In the genomic region with DNA sequence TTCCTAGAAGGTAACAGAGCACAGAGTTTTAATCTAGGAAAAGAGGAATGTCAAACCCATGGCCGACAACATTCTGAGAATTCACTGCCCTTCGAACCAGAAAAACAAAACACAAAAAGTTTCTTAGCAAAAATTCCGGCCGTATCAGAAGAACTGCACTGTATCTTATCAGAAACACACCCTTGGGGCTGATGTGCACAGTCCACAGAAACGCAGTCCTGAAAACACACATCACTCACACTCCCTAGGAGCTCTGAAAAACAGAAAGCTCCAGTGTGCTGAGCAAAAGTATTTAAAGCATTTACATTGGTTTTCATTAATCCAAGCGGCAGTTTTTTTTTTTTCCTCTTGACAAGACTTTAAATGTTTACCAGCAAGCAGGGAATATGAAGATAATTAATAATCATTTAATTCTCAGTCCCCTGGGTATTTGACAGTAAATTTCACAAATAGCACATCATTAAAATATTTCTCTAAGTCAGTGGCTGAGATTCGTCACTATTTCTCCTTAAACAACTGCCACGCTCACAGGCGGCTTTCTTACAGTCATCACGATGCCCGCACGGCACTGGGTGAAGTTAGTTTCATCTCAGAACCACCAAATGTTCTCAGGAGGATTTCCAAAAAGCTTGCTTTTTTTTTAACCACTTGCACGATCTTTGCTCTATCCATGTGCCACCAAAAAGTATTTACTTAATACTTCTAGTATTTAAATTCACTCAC, we compare ENCODE assay signal across 8 cellular contexts.
DNase-seq lines count a peak whose midpoint lies in the region; ATAC-seq, FAIRE-seq and TF ChIP-seq lines count a peak whose summit lies in the region.
"Had no signal": no experiment of that assay in that cellular context is flagged by ENCODE, and none has a peak within 500 bp of the region (broad histone marks: within the 10 kb centered on the region; RNA-seq: fewer than 3 reads in every experiment).

No MANE protein-coding gene starts in this region.

- no peak for TF ChIP-seq CTCF in fibroblast of pulmonary artery (IDR thresholded peaks at IDR 0.05; ENCODE audit: low read length, missing control alignments)

- ATAC-seq in HG02885 (IDR thresholded peaks at IDR 0.05; ENCODE audit: poor library complexity, unreplicated experiment) = peak; percentile 12
- no peak for ATAC-seq in GM21515 (IDR thresholded peaks at IDR 0.05; ENCODE audit: unreplicated experiment)

- no peak overlapping the region for H3K4me3 ChIP-seq in fibroblast of pulmonary artery (replicated peaks; ENCODE audit: low read depth, low read length)
- H3K4me3 ChIP-seq: SJSA1 had no signal

- FAIRE-seq in RCC 7860 (lab: Jason Lieb, UNC) = no peak

- DNase-seq in activated CD4-positive, alpha-beta T cell treated with anti-CD3 and anti-CD28 coated beads, Interleukin-2, amount 50 U/mL, for 4 hours = peak; percentile 52 to 58
- DNase-seq in fibroblast of pulmonary artery (ENCODE audit: low read depth) (peak; percentile 51), RCC 7860 (ENCODE audit: low spot score) (no peak), NCI-H748 (lab: John Stamatoyannopoulos, UW; ENCODE audit: unreplicated experiment) (no peak)
- peak; percentile 36 to 50 for DNase-seq in stimulated activated CD8-positive, alpha-beta memory T cell treated with anti-CD3 and anti-CD28 coated beads, Interleukin-7, amount 100 ng/mL, for 4 hours (ENCODE audit: low read depth in 2 of 2)

Comparison
In these comparisons a context has a peak if more than half of its experiments do, and no peak if none do; other contexts are left out.
1. DNase-seq: peak in activated CD4-positive, alpha-beta T cell treated with anti-CD3 and anti-CD28 coated beads, Interleukin-2, amount 50 U/mL, for 4 hours (2 of 2), fibroblast of pulmonary artery (single experiment) and stimulated activated CD8-positive, alpha-beta memory T cell treated with anti-CD3 and anti-CD28 coated beads, Interleukin-7, amount 100 ng/mL, for 4 hours (2 of 2); none in RCC 7860 (single experiment) and NCI-H748 (single experiment).